ENCODE assay signal across 1 cellular context in genomic region chr10:131928248-131929095, GRCh38.
TF ChIP-seq lines count a peak whose summit lies in the region.

No MANE protein-coding gene starts in this region.

TF ChIP-seq in K562, 482 proteins besides CTCF, POLR2A, EP300 and RAD21 (continued from another document and continues in another):
- TF ChIP-seq DEAF1 (CRISPR knock-in tag; IDR thresholded peaks at IDR 0.05) (no peak), MAFG (tag; conservative IDR thresholded peaks at IDR 0.05) (peak; percentile 87), ZNF551 (CRISPR knock-in tag; IDR thresholded peaks at IDR 0.05) (no peak), NCOA4 (IDR thresholded peaks at IDR 0.05; ENCODE audit: partially characterized antibody) (no peak), PKNOX1 (IDR thresholded peaks at IDR 0.05) (peak; percentile 26; the same call in 1 of the 2 replicates), SRSF1 (IDR thresholded peaks at IDR 0.05; ENCODE audit: low read depth, low read length) (no peak), NFE2 (IDR thresholded peaks at IDR 0.05; ENCODE audit: low read depth) (peak; percentile 87), ZNF512 (tag; IDR thresholded peaks at IDR 0.05) (no peak), RCOR1 (IDR thresholded peaks at IDR 0.05; ENCODE audit: borderline replicate concordance in 1 of 2, low read depth in 2 of 2, low read length in 2 of 2) (no peak; a peak in 1 of 4 replicates), RHOXF2B (CRISPR knock-in tag; conservative IDR thresholded peaks at IDR 0.05) (no peak), ZBTB7A (IDR thresholded peaks at IDR 0.05; ENCODE audit: borderline replicate concordance, control insufficient read depth, low read depth, low read length) (no peak), CTBP1 (IDR thresholded peaks at IDR 0.05; ENCODE audit: borderline replicate concordance) (0 out of 2 replicates have a peak, but pooled peaks have one; percentile 40), ZNF354B (CRISPR knock-in tag; IDR thresholded peaks at IDR 0.05) (no peak), LEF1 (IDR thresholded peaks at IDR 0.05) (no peak), BACH1 (tag; IDR thresholded peaks at IDR 0.05) (no peak), ZNF668 (CRISPR knock-in tag; IDR thresholded peaks at IDR 0.05) (no peak), PRDM10 (IDR thresholded peaks at IDR 0.05; ENCODE audit: partially characterized antibody) (peak; percentile 16), MAFK (IDR thresholded peaks at IDR 0.05; ENCODE audit: low read length) (peak; percentile 55; the same call in 1 of the 2 replicates), ZNF347 (CRISPR knock-in tag; IDR thresholded peaks at IDR 0.05; ENCODE audit: low read depth) (no peak), NCOR1 (IDR thresholded peaks at IDR 0.05) (no peak), TCF7 (IDR thresholded peaks at IDR 0.05; ENCODE audit: borderline replicate concordance) (no peak), C11orf30 (IDR thresholded peaks at IDR 0.05; ENCODE audit: low read depth) (peak; percentile 85), IRF2 (CRISPR knock-in tag; IDR thresholded peaks at IDR 0.05) (no peak), SPI1 (IDR thresholded peaks at IDR 0.05; ENCODE audit: borderline replicate concordance, low read depth, low read length) (no peak), ZNF75A (CRISPR knock-in tag; IDR thresholded peaks at IDR 0.05) (no peak), PBX2 (CRISPR knock-in tag; IDR thresholded peaks at IDR 0.05; ENCODE audit: low read depth) (no peak), PBX2 (tag; conservative IDR thresholded peaks at IDR 0.05; ENCODE audit: low read depth) (no peak), NFE2L1 (tag; IDR thresholded peaks at IDR 0.05; ENCODE audit: borderline replicate concordance, low read depth) (peak; percentile 67), PRMT5 (CRISPR knock-in tag; IDR thresholded peaks at IDR 0.05) (no peak), POU5F1 (IDR thresholded peaks at IDR 0.05; ENCODE audit: borderline replicate concordance, low read depth, low read length, partially characterized antibody) (no peak), EGR1 (conservative IDR thresholded peaks at IDR 0.05) (peak; percentile 64), ZNF707 (CRISPR knock-in tag; conservative IDR thresholded peaks at IDR 0.05) (no peak), AFF1 (IDR thresholded peaks at IDR 0.05; ENCODE audit: low read depth in 1 of 2, partially characterized antibody in 2 of 2) (peak in 1 of 2 experiments; percentile 6), NCOA2 (IDR thresholded peaks at IDR 0.05; ENCODE audit: partially characterized antibody in 2 of 2) (peak in 1 of 2 experiments; percentile 91), RBFOX2 (IDR thresholded peaks at IDR 0.05; ENCODE audit: low read depth, low read length) (no peak), MTA3 (IDR thresholded peaks at IDR 0.05; ENCODE audit: borderline replicate concordance) (no peak), JUND (IDR thresholded peaks at IDR 0.05; ENCODE audit: borderline replicate concordance, low read depth, low read length) (no peak), JUND (tag; IDR thresholded peaks at IDR 0.05; ENCODE audit: borderline replicate concordance, low read depth, low read length) (no peak), CBX8 (IDR thresholded peaks at IDR 0.05; ENCODE audit: borderline replicate concordance, extremely low read depth, low read depth, low read length, poor library complexity, severe bottlenecking) (no peak), ATF6 (CRISPR knock-in tag; IDR thresholded peaks at IDR 0.05) (no peak), THRA (IDR thresholded peaks at IDR 0.05) (no peak), THAP7 (CRISPR knock-in tag; IDR thresholded peaks at IDR 0.05) (no peak)
